9 cellular contexts compared by ENCODE assay signal in the genomic region with DNA sequence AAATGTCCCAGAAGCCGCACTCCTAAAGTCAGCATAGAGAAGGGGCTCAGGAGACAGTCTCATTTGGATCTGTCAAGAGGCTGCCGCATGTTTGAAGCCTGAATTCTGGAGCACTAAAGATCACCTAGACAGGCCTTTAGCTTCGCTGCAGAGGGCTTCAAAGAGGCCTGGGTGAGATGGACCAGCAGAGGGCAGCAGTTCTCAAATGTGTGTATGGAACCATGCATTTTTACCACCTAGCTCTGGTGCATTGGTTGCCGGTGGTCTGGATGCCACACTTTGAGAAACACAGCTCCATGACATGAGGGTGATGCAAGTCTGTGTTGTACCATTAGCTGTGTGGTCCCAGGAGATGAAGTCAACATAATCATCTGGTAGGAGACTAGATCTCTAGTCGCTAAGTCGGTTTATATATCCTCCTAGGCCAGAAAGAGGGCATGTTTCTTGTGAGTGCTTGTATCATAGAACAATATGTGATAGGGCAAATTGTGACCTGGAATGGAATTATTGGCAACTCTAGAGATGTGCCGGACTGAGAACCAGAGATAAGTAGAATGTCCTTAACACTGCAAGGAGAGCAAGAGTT.
DNase-seq lines count a peak whose midpoint lies in the region; ATAC-seq, FAIRE-seq and TF ChIP-seq lines count a peak whose summit lies in the region.
"Had no signal": no experiment of that assay in that cellular context is flagged by ENCODE, and none has a peak within 500 bp of the region (broad histone marks: within the 10 kb centered on the region; RNA-seq: fewer than 3 reads in every experiment).

No MANE protein-coding gene starts in this region.

- no peak overlapping the region for H3K4me3 ChIP-seq in astrocyte (ENCODE audit: insufficient read depth, low read depth, low read length)
- H3K4me3 ChIP-seq in smooth muscle cell: no peak overlapping the region

- H3K4me2 ChIP-seq in astrocyte (ENCODE audit: low read length) (no peak overlapping the region), smooth muscle cell (no peak overlapping the region)

- H4K20me1 ChIP-seq in astrocyte (ENCODE audit: insufficient read depth, low read length) (no peaks in the 10 kb centered on the region), smooth muscle cell (ENCODE audit: low read depth) (no peaks in the 10 kb centered on the region)

- no peaks in the 10 kb centered on the region; the same call in 1 of the 2 replicates for H3K27me3 Mint-ChIP-seq in HFFc6 (ENCODE audit: insufficient read depth)
- H3K27me3 Mint-ChIP-seq in astrocyte (ENCODE audit: low read depth, unreplicated experiment): no peaks in the 10 kb centered on the region

- ATAC-seq in GM18870 (IDR thresholded peaks at IDR 0.05; ENCODE audit: unreplicated experiment): no peak

- H3K36me3 ChIP-seq in astrocyte (ENCODE audit: insufficient read depth, low read length): no peaks in the 10 kb centered on the region
- no peaks in the 10 kb centered on the region for H3K36me3 ChIP-seq in smooth muscle cell (ENCODE audit: low read depth)

- FAIRE-seq in G401.6 (lab: Jason Lieb, UNC) (peak; percentile 65), astrocyte (lab: Jason Lieb, UNC) (no peak)
- FAIRE-seq: frontal cortex had no signal

- DNase-seq in HFFc6 (peak; percentile 53), NCI-H1694 (lab: John Stamatoyannopoulos, UW) (peak; percentile 38), T-helper 9 cell (peak; percentile 69), astrocyte (ENCODE audit: low read depth) (peak; percentile 18), iPS DF 19.7 (ENCODE audit: low read depth, low spot score) (peak; percentile 30), smooth muscle cell (lab: John Stamatoyannopoulos, UW; ENCODE audit: unreplicated experiment) (peak; percentile 13)

- H3K4me1 Mint-ChIP-seq in HFFc6 (ENCODE audit: low read depth): peaks cover 23% of the 10 kb centered on the region
- H3K4me1 Mint-ChIP-seq in astrocyte (ENCODE audit: low read depth, unreplicated experiment): no peaks in the 10 kb centered on the region

- H2AFZ ChIP-seq in astrocyte (ENCODE audit: low read depth, low read length): no peak overlapping the region
- H2AFZ ChIP-seq in smooth muscle cell (ENCODE audit: low read depth): no peak overlapping the region

- H3K27ac Mint-ChIP-seq in HFFc6: no peak overlapping the region
- no peak overlapping the region for H3K27ac Mint-ChIP-seq in astrocyte (ENCODE audit: unreplicated experiment)

- H3K4me1 ChIP-seq in astrocyte (ENCODE audit: insufficient read depth, low read length) (peaks cover 3% of the 10 kb centered on the region), smooth muscle cell (ENCODE audit: low read depth) (peaks cover 5% of the 10 kb centered on the region)

- 50% methylated on average over 7 of the region's 7 CpGs for WGBS in smooth muscle cell (ENCODE audit: low lambda C conversion rate)

- H3F3A ChIP-seq in smooth muscle cell (ENCODE audit: low read depth): no peaks in the 10 kb centered on the region

- H3K9me3 ChIP-seq in astrocyte (ENCODE audit: insufficient read depth, low read depth, low read length) (no peaks in the 10 kb centered on the region), smooth muscle cell (replicated peaks; ENCODE audit: low read depth) (no peaks in the 10 kb centered on the region)

- H3K27ac ChIP-seq in astrocyte (ENCODE audit: low read depth, low read length) (no peak overlapping the region), smooth muscle cell (ENCODE audit: low read depth) (no peak overlapping the region)

- H3K36me3 Mint-ChIP-seq in HFFc6 (ENCODE audit: low read depth) (no peaks in the 10 kb centered on the region), astrocyte (ENCODE audit: low read depth, unreplicated experiment) (no peaks in the 10 kb centered on the region)

- H3K4me3 Mint-ChIP-seq in HFFc6 (no peak overlapping the region), astrocyte (ENCODE audit: unreplicated experiment) (no peak overlapping the region)

- H3K9me3 Mint-ChIP-seq in HFFc6 (no peaks in the 10 kb centered on the region), astrocyte (ENCODE audit: unreplicated experiment) (no peaks in the 10 kb centered on the region)

- H3K27me3 ChIP-seq in astrocyte (ENCODE audit: insufficient read depth, low read length): peaks cover 4% of the 10 kb centered on the region
- peaks cover 5% of the 10 kb centered on the region for H3K27me3 ChIP-seq in smooth muscle cell (ENCODE audit: low read depth)

- H3K9ac ChIP-seq in astrocyte (ENCODE audit: low read length) (no peak overlapping the region), smooth muscle cell (ENCODE audit: low read depth) (no peak overlapping the region)

- no peaks in the 10 kb centered on the region for H3K79me2 ChIP-seq in astrocyte (ENCODE audit: insufficient read depth, low read length)
- no peaks in the 10 kb centered on the region for H3K79me2 ChIP-seq in smooth muscle cell (ENCODE audit: low read depth)

- TF ChIP-seq CTCF in HFFc6 (IDR thresholded peaks at IDR 0.05): peak; percentile 86
- TF ChIP-seq CTCF in astrocyte (IDR thresholded peaks at IDR 0.05; ENCODE audit: insufficient read depth, low read depth, low read length): peak; percentile 90
- peak; percentile 79 for TF ChIP-seq CTCF in smooth muscle cell (IDR thresholded peaks at IDR 0.05; ENCODE audit: borderline replicate concordance, insufficient read depth, poor library complexity, severe bottlenecking)

Comparison
In these comparisons a context has a peak if more than half of its experiments do, and no peak if none do; other contexts are left out.
1. DNase-seq: peak in every context shown above with its lines; median percentile 69 in T-helper 9 cell; 53 in HFFc6; 38 in NCI-H1694; 30 in iPS DF 19.7; 18 in astrocyte; 13 in smooth muscle cell.